ENCODE assay signal across 29 cellular contexts in the genomic region with DNA sequence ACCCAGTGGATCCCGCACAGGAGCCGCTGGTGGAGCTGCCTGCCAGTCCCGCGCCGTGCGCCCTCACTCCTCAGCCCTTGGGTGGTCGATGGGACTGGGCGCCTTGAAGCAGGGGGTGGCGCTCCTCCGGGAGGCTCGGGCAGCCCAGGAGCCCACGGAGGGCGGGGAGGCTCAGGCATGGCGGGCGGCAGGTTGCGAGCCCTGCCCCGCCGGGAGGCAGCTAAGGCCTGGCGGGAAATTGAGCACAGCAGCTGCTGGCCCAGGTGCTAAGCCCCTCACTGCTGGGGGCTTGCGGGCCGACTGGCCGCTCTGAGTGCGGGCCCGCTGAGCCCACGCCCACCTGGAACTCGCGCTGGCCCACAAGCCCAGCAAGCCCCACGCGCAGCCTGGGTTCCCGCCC.
"Had no signal": no experiment of that assay in that cellular context is flagged by ENCODE, and none has a peak within 500 bp of the region (broad histone marks: within the 10 kb centered on the region; RNA-seq: fewer than 3 reads in every experiment).

No MANE protein-coding gene starts in this region.

- H3K36me3 ChIP-seq: colonic mucosa, esophagus muscularis mucosa, esophagus squamous epithelium, gastrocnemius medialis, gastroesophageal sphincter, heart left ventricle, heart right ventricle had no signal

- ATAC-seq: effector memory CD8-positive, alpha-beta T cell; esophagus mucosa; foreskin keratinocyte; gastrocnemius medialis; gastroesophageal sphincter; heart left ventricle; heart right ventricle had no signal

- H3K4me1 ChIP-seq: colonic mucosa, esophagus muscularis mucosa, foreskin keratinocyte, gastrocnemius medialis, gastroesophageal sphincter had no signal

- DNase-seq: colonic mucosa; cortex of kidney; dermis blood vessel endothelial cell; dorsolateral prefrontal cortex; effector CD4-positive, alpha-beta T cell; effector CD8-positive, alpha-beta T cell; effector memory CD4-positive, alpha-beta T cell; effector memory CD8-positive, alpha-beta T cell; endodermal cell; erythroblast; esophagus squamous epithelium; foreskin fibroblast; foreskin keratinocyte; foreskin melanocyte; gastrocnemius medialis; glutamatergic neuron; head of caudate nucleus; heart left ventricle; heart right ventricle had no signal

- H3K27me3 ChIP-seq: colonic mucosa, esophagus squamous epithelium, foreskin keratinocyte, gastrocnemius medialis, gastroesophageal sphincter, heart left ventricle, hepatocyte had no signal

- H2AFZ ChIP-seq: hepatocyte had no signal

- H3K4me2 ChIP-seq: hepatocyte had no signal

- H3K9me3 ChIP-seq: colonic mucosa, esophagus muscularis mucosa, esophagus squamous epithelium, gastrocnemius medialis, gastroesophageal sphincter, heart left ventricle, heart right ventricle had no signal

- H3K79me2 ChIP-seq: hepatocyte had no signal

- FAIRE-seq: colon, endometrium, endothelial cell of umbilical vein, frontal cortex had no signal

- H3K4me3 ChIP-seq: colonic mucosa, coronary artery, dorsolateral prefrontal cortex, esophagus muscularis mucosa, esophagus squamous epithelium, gastrocnemius medialis, gastroesophageal sphincter, heart left ventricle, heart right ventricle, hepatocyte had no signal

- H3K27ac ChIP-seq: colonic mucosa, coronary artery, dorsolateral prefrontal cortex, epithelial cell of prostate, esophagus muscularis mucosa, esophagus squamous epithelium, foreskin keratinocyte, gastrocnemius medialis, gastroesophageal sphincter, heart left ventricle, heart right ventricle, hepatocyte had no signal
